Comparison of ENCODE assay signal across 8 cellular contexts in genomic region chr9:125529589-125530515, GRCh38.
DNase-seq lines count a peak whose midpoint lies in the region; ATAC-seq and TF ChIP-seq lines count a peak whose summit lies in the region.
"Had no signal": no experiment of that assay in that cellular context is flagged by ENCODE, and none has a peak within 500 bp of the region (broad histone marks: within the 10 kb centered on the region; RNA-seq: fewer than 3 reads in every experiment).

No MANE protein-coding gene starts in this region.

- H4K20me1 ChIP-seq in OCI-LY1 (ENCODE audit: insufficient read depth, low read length) (no peaks in the 10 kb centered on the region), neural progenitor cell (ENCODE audit: low read depth) (no peaks in the 10 kb centered on the region)

- H3F3A ChIP-seq in OCI-LY1 (ENCODE audit: insufficient read depth, low read length) = no peaks in the 10 kb centered on the region
- H3F3A ChIP-seq in neural progenitor cell (ENCODE audit: low read depth) = peaks cover 14% of the 10 kb centered on the region

- DNase-seq in neural progenitor cell (ENCODE audit: low spot score) = no peak
- no peak for DNase-seq in COLO668 (lab: John Stamatoyannopoulos, UW; ENCODE audit: unreplicated experiment)
- no peak for DNase-seq in NCI-H1930 (lab: John Stamatoyannopoulos, UW)
- DNase-seq: activated CD4-positive, alpha-beta T cell treated with anti-CD3 and anti-CD28 coated beads for 48 hours had no signal

- no peak overlapping the region for H3K9ac ChIP-seq in OCI-LY1 (ENCODE audit: low read length)
- H3K9ac ChIP-seq in neural progenitor cell = no peak overlapping the region

- no peaks in the 10 kb centered on the region for H3K9me2 ChIP-seq in OCI-LY1 (ENCODE audit: low read depth, low read length)

- no peak for TF ChIP-seq CTCF in OCI-LY1 (IDR thresholded peaks at IDR 0.05; ENCODE audit: low read length)
- no peak for TF ChIP-seq CTCF in neural progenitor cell (IDR thresholded peaks at IDR 0.05)

- H3K4me1 ChIP-seq in OCI-LY1 (ENCODE audit: insufficient read depth, low read length, severe bottlenecking) (peaks cover 34% of the 10 kb centered on the region), neural progenitor cell (peaks cover 22% of the 10 kb centered on the region)

- H2AFZ ChIP-seq in OCI-LY1 (ENCODE audit: low read length) = no peak overlapping the region
- H2AFZ ChIP-seq in neural progenitor cell (replicated peaks) = no peak overlapping the region

- H3K4me1 Mint-ChIP-seq in neural progenitor cell = peaks cover 16% of the 10 kb centered on the region

- H3K36me3 Mint-ChIP-seq in neural progenitor cell = peaks cover 4% of the 10 kb centered on the region

- no peak overlapping the region for H3K4me3 ChIP-seq in OCI-LY1 (ENCODE audit: low read depth, low read length, poor library complexity, severe bottlenecking)
- H3K4me3 ChIP-seq in neural progenitor cell = no peak overlapping the region

- H3K36me3 ChIP-seq in OCI-LY1 (ENCODE audit: insufficient read depth, low read length) (no peaks in the 10 kb centered on the region), neural progenitor cell (no peaks in the 10 kb centered on the region)

- no peaks in the 10 kb centered on the region for H3K27me3 Mint-ChIP-seq in neural progenitor cell (ENCODE audit: insufficient read depth, low read depth)

- H3K27ac ChIP-seq in OCI-LY1 (ENCODE audit: low read depth, low read length, poor library complexity, severe bottlenecking) (peak overlapping the region; percentile 41), neural progenitor cell (peak overlapping the region; percentile 40)

- H3K27ac Mint-ChIP-seq in neural progenitor cell = no peak overlapping the region

- H3K9me3 ChIP-seq in OCI-LY1 (ENCODE audit: low read length) = no peaks in the 10 kb centered on the region
- H3K9me3 ChIP-seq in neural progenitor cell (ENCODE audit: low read depth) = no peaks in the 10 kb centered on the region

- H3K27me3 ChIP-seq in OCI-LY1 (ENCODE audit: insufficient read depth, low read length) = no peaks in the 10 kb centered on the region
- no peaks in the 10 kb centered on the region for H3K27me3 ChIP-seq in neural progenitor cell

- peak; percentile 49 for ATAC-seq in GM19023 (IDR thresholded peaks at IDR 0.05; ENCODE audit: unreplicated experiment)
- ATAC-seq in HG02852 (IDR thresholded peaks at IDR 0.05; ENCODE audit: unreplicated experiment) = peak; percentile 65
- ATAC-seq in HG03095 (IDR thresholded peaks at IDR 0.05; ENCODE audit: unreplicated experiment) = no peak

- no peaks in the 10 kb centered on the region for H3K9me3 Mint-ChIP-seq in neural progenitor cell

- no peak overlapping the region for H3K4me3 Mint-ChIP-seq in neural progenitor cell

- H3K4me2 ChIP-seq in OCI-LY1 (ENCODE audit: low read length) (peak overlapping the region; percentile 6; the same call in 1 of the 2 replicates), neural progenitor cell (no peak overlapping the region)

- no peaks in the 10 kb centered on the region for H3K79me2 ChIP-seq in OCI-LY1 (ENCODE audit: insufficient read depth, low read length)
- H3K79me2 ChIP-seq in neural progenitor cell (ENCODE audit: low read depth) = no peaks in the 10 kb centered on the region
